8 cellular contexts compared by ENCODE assay signal in the genomic region with DNA sequence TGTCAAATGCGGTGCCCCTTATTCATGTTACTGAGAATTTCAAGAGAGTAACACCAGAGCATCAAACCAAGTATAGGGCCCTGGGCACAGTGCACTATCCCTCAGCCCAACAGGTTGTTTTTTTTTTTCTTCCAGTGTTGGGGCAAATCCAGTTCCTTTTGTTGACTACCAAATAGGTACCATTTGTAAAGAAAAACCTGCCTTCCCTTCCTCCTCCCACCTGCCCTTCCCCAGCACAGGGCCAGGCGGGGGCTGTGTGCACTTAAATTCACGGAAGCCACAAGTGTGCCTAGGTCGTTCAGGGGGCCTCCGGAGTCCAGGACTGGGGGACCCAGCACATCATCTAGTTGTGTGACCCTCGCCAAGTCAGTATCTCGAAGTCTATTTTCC. TPM values are rescaled to one million over a fixed set of nuclear protein-coding genes. Genes with fewer than 3 reads are reported as not detected.
DNase-seq lines count a peak whose midpoint lies in the region; ATAC-seq and TF ChIP-seq lines count a peak whose summit lies in the region.

No MANE protein-coding gene starts in this region.

- peak overlapping the region; percentile 49 for H3K4me3 ChIP-seq in CD8-positive, alpha-beta T cell (ENCODE audit: low read depth, low read length)
- H3K4me3 ChIP-seq in mononuclear cell (ENCODE audit: low read length), result peak overlapping the region; percentile 73

- peaks cover 50% of the 10 kb centered on the region for H3K36me3 Mint-ChIP-seq in CD8-positive, alpha-beta T cell
- peaks cover 29% of the 10 kb centered on the region for H3K36me3 Mint-ChIP-seq in brain

- H3K9me3 Mint-ChIP-seq in CD8-positive, alpha-beta T cell, result no peaks in the 10 kb centered on the region
- H3K9me3 Mint-ChIP-seq in brain, result no peaks in the 10 kb centered on the region

- H3K36me3 ChIP-seq in CD8-positive, alpha-beta T cell (ENCODE audit: insufficient read depth, low read length), result peaks cover 4% of the 10 kb centered on the region

- intact Hi-C loops in CD8-positive, alpha-beta T cell (cut with DNase I, micrococcal nuclease), result loop anchor here (1.0 to 10.0 kb wide), 4 partner anchors 84 to 486 kb away; a partner anchor contains a TSS

- peak overlapping the region; percentile 61 for H3K27ac ChIP-seq in CD8-positive, alpha-beta T cell (ENCODE audit: low read depth, low read length)

- POLR2A ChIA-PET in CD8-positive, alpha-beta T cell (lab: Charles Lee), result interaction anchor here (1.2 kb wide), 1 partner anchor 41 kb away, joined by 4 read pairs; a partner anchor contains a TSS

- H3K4me3 Mint-ChIP-seq in CD8-positive, alpha-beta T cell, result peak overlapping the region; percentile 95
- H3K4me3 Mint-ChIP-seq in brain, result peak overlapping the region; percentile 88 to 92 (median 90)

- H3K27me3 ChIP-seq in CD8-positive, alpha-beta T cell (ENCODE audit: insufficient read depth, low read length), result no peaks in the 10 kb centered on the region
- H3K27me3 ChIP-seq in mononuclear cell (ENCODE audit: insufficient read depth, low read length), result no peaks in the 10 kb centered on the region

- peaks cover 34% of the 10 kb centered on the region for H3K4me1 Mint-ChIP-seq in CD8-positive, alpha-beta T cell (ENCODE audit: low read depth)
- H3K4me1 Mint-ChIP-seq in brain, result peaks cover 38% of the 10 kb centered on the region

- CTCF ChIA-PET in CD8-positive, alpha-beta T cell (lab: Charles Lee), result interaction anchor here (1.0 kb wide), 1 partner anchor 14 kb away, joined by 4 read pairs; no protein-coding TSS in a partner anchor

- ATAC-seq in CD8-positive, alpha-beta T cell, result peak; percentile 5
- ATAC-seq in HG03175 (IDR thresholded peaks at IDR 0.05; ENCODE audit: unreplicated experiment) (peak; percentile 4), HG03025 (IDR thresholded peaks at IDR 0.05; ENCODE audit: low FRiP score, unreplicated experiment) (no peak)

- DNase-seq in CD8-positive, alpha-beta T cell, result no peak
- DNase-seq in COLO829 (ENCODE audit: low spot score) (no peak), activated gamma-delta T cell treated with Interleukin-2 at 50 U/mL for 16 hours (no peak), Ammon's horn (ENCODE audit: low spot score) (no peak)

- TF ChIP-seq CTCF in CD8-positive, alpha-beta T cell (IDR thresholded peaks at IDR 0.05), result no peak
- no peak for TF ChIP-seq CTCF in brain (conservative IDR thresholded peaks at IDR 0.05)

- H3K4me1 ChIP-seq in CD8-positive, alpha-beta T cell (ENCODE audit: insufficient read depth, low read length), result peaks cover 18% of the 10 kb centered on the region
- peaks cover 26% of the 10 kb centered on the region for H3K4me1 ChIP-seq in mononuclear cell (ENCODE audit: insufficient read depth, low read length)

- H3K9me3 ChIP-seq in CD8-positive, alpha-beta T cell (ENCODE audit: low read length), result no peaks in the 10 kb centered on the region
- no peaks in the 10 kb centered on the region for H3K9me3 ChIP-seq in mononuclear cell (ENCODE audit: low read depth, low read length)

- H3K27me3 Mint-ChIP-seq in CD8-positive, alpha-beta T cell (ENCODE audit: low read depth), result no peaks in the 10 kb centered on the region
- H3K27me3 Mint-ChIP-seq in brain, result peaks cover 6% of the 10 kb centered on the region

- peak overlapping the region; percentile 96 for H3K27ac Mint-ChIP-seq in CD8-positive, alpha-beta T cell
- H3K27ac Mint-ChIP-seq in brain, result peak overlapping the region; percentile 27 to 95 (median 87)

RNA-seq across cellular contexts. Expression of a gene that starts 0.6 kb away (rescaled TPM):
- total RNA-seq in CD8-positive, alpha-beta T cell, result 10 to 100 TPM; 10.5 to 10.8 TPM
- 18.2 TPM for polyA plus RNA-seq in brain (ENCODE audit: insufficient read depth, low read depth, low replicate concordance)
- 7.5 TPM for total RNA-seq in mononuclear cell

RNA-seq across cellular contexts. Expression of a gene that starts 12.5 kb away (rescaled TPM):
- 10 to 100 TPM in 1 of 2 experiments, 1 to 10 TPM in 1; 7.6 to 11.7 TPM for total RNA-seq in CD8-positive, alpha-beta T cell
- polyA plus RNA-seq in brain (ENCODE audit: insufficient read depth, low read depth, low replicate concordance), result 78.8 TPM
- 28.8 TPM for total RNA-seq in mononuclear cell

RNA-seq across cellular contexts. Expression of a gene that starts 41.3 kb away (rescaled TPM):
- 10 to 100 TPM; 15.6 to 16.2 TPM for total RNA-seq in CD8-positive, alpha-beta T cell
- polyA plus RNA-seq in brain (ENCODE audit: insufficient read depth, low read depth, low replicate concordance), result 5.4 TPM
- 10.6 TPM for total RNA-seq in mononuclear cell
